Comparison of ENCODE assay signal across 17 cellular contexts in genomic region chr4:156536661-156537060, GRCh38.
DNase-seq lines count a peak whose midpoint lies in the region; ATAC-seq and TF ChIP-seq lines count a peak whose summit lies in the region.
"Had no signal": no experiment of that assay in that cellular context is flagged by ENCODE, and none has a peak within 500 bp of the region (broad histone marks: within the 10 kb centered on the region; RNA-seq: fewer than 3 reads in every experiment).

No MANE protein-coding gene starts in this region.

- no peaks in the 10 kb centered on the region for H3K79me2 ChIP-seq in ACC112 (ENCODE audit: control insufficient read depth, insufficient read depth, low read length, unreplicated experiment)
- H3K79me2 ChIP-seq: hepatocyte had no signal

- TF ChIP-seq POLR2A in ovary (IDR thresholded peaks at IDR 0.05): no peak

- in situ Hi-C loops in astrocyte of the spinal cord (cut with HindIII; ENCODE audit: low sequenced_read_pairs): no loop called here

- TF ChIP-seq EP300 in ovary (IDR thresholded peaks at IDR 0.05): no peak

- no peaks in the 10 kb centered on the region for H3K9me3 ChIP-seq in ovary
- H3K9me3 ChIP-seq: SJSA1 had no signal

- 54 to 60% (median 55%) methylated on average over 1 of the region's 1 CpG for WGBS in ovary, 3 donors

- ATAC-seq in HG03571 (IDR thresholded peaks at IDR 0.05; ENCODE audit: unreplicated experiment): no peak
- ATAC-seq: activated CD4-positive, alpha-beta T cell treated with anti-CD3 and anti-CD28 coated beads for 36 hours had no signal

- H3K4me1 ChIP-seq in ACC112 (ENCODE audit: control insufficient read depth, insufficient read depth, low read length, unreplicated experiment): no peaks in the 10 kb centered on the region
- no peaks in the 10 kb centered on the region for H3K4me1 ChIP-seq in ovary (ENCODE audit: insufficient read depth)
- H3K4me1 ChIP-seq: SJSA1 had no signal

- intact Hi-C loops in ovary (cut with DNase I): no loop called here

- H3K4me3 ChIP-seq in ACC112 (ENCODE audit: low read depth, low read length) (no peak overlapping the region), astrocyte of the spinal cord (ENCODE audit: low read depth, low read length) (no peak overlapping the region), coronary artery (no peak overlapping the region), ovary (no peak overlapping the region)
- H3K4me3 ChIP-seq: hepatocyte, SJSA1 had no signal

- TF ChIP-seq CTCF in astrocyte of the spinal cord (IDR thresholded peaks at IDR 0.05; ENCODE audit: low read depth, low read length) (no peak), coronary artery (IDR thresholded peaks at IDR 0.05) (no peak), ovary (IDR thresholded peaks at IDR 0.05) (no peak)

- no peaks in the 10 kb centered on the region for H3K27me3 ChIP-seq in ACC112 (ENCODE audit: insufficient read depth, low read length)
- H3K27me3 ChIP-seq in ovary: no peaks in the 10 kb centered on the region
- H3K27me3 ChIP-seq: hepatocyte, SJSA1 had no signal

- H3K36me3 ChIP-seq in ACC112 (ENCODE audit: insufficient read depth, low read length) (no peaks in the 10 kb centered on the region), ovary (no peaks in the 10 kb centered on the region)
- H3K36me3 ChIP-seq: SJSA1 had no signal

- no peak overlapping the region for H3K27ac ChIP-seq in ACC112 (ENCODE audit: low read depth, low read length)
- H3K27ac ChIP-seq in coronary artery: no peak overlapping the region
- no peak overlapping the region for H3K27ac ChIP-seq in ovary
- H3K27ac ChIP-seq: hepatocyte, SJSA1 had no signal

- DNase-seq in HPDE6-E6E7 (ENCODE audit: extremely low spot score) (peak; percentile 39), astrocyte of the spinal cord (ENCODE audit: low read depth, low spot score) (peak; percentile 40), iris pigment epithelial cell (ENCODE audit: low read depth) (peak; percentile 63), coronary artery (ENCODE audit: low spot score) (no peak), NCI-H2107 treated with DMSO at 0.1 percent for 48 hours (lab: John Stamatoyannopoulos, UW; ENCODE audit: unreplicated experiment) (no peak), ovary (no peak)
- DNase-seq: activated CD4-positive, alpha-beta T cell treated with anti-CD3 and anti-CD28 coated beads for 36 hours; activated naive CD8-positive, alpha-beta T cell treated with anti-CD3 and anti-CD28 coated beads for 36 hours; CD4-positive, CD25-positive, alpha-beta regulatory T cell; DMS53; effector CD4-positive, alpha-beta T cell; NCI-H187; NCI-H510A treated with DMSO at 0.1 percent for 48 hours had no signal

- peak overlapping the region; percentile 47 for H2AFZ ChIP-seq in ACC112 (ENCODE audit: low read length, unreplicated experiment)
- H2AFZ ChIP-seq: hepatocyte had no signal

Comparison
In these comparisons a context has a peak if more than half of its experiments do, and no peak if none do; other contexts are left out.
1. DNase-seq: peak in HPDE6-E6E7 (single experiment), astrocyte of the spinal cord (single experiment) and iris pigment epithelial cell (single experiment); none in coronary artery (single experiment), NCI-H2107 treated with DMSO at 0.1 percent for 48 hours (single experiment) and ovary (0 of 5).